ENCODE assay signal across 11 cellular contexts in the genomic region with DNA sequence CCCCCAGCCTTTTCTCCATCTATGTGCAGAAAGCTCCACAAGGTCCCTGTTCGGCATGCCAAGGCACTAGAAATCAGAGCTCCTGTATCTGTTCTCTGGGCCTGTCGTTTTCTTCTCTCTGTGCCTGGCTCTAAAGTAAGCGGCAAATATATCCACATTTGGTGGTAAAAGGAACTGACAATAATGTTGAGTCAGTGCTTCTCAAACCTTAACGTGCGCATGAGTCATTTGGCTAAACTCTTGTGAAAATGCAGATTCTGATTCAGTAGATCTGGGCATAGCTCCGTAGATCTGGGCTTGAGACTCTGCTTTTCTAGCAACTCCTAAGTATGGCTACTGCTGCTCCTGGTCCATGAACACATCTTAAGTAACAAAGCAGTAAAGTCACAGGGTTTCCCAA. TPM values are rescaled to one million over a fixed set of nuclear protein-coding genes. Genes with fewer than 3 reads are reported as not detected.
A peak's percentile ranks its signal among the peaks of the same experiment; 100 is the strongest.
DNase-seq lines count a peak whose midpoint lies in the region; TF ChIP-seq lines count a peak whose summit lies in the region.
"Had no signal": no experiment of that assay in that cellular context is flagged by ENCODE, and none has a peak within 500 bp of the region (broad histone marks: within the 10 kb centered on the region; RNA-seq: fewer than 3 reads in every experiment).

No MANE protein-coding gene starts in this region.

- TF ChIP-seq EP300 in ovary (IDR thresholded peaks at IDR 0.05): no peak

- H2AFZ ChIP-seq in fibroblast of lung (ENCODE audit: low read length): peak overlapping the region; percentile 2

- H3K9me3 ChIP-seq in fibroblast of lung (ENCODE audit: control insufficient read depth, insufficient read depth, low read depth, low read length): no peaks in the 10 kb centered on the region
- H3K9me3 ChIP-seq in ovary: no peaks in the 10 kb centered on the region

- H3K27ac Mint-ChIP-seq in type B pancreatic cell: no peak overlapping the region
- H3K27ac Mint-ChIP-seq: activated B cell treated with CpG ODN at 0.5 μM for 24 hours had no signal

- H3K36me3 ChIP-seq in fibroblast of lung (ENCODE audit: control insufficient read depth, insufficient read depth, low read length): no peaks in the 10 kb centered on the region
- H3K36me3 ChIP-seq in ovary: no peaks in the 10 kb centered on the region

- H3K36me3 Mint-ChIP-seq in type B pancreatic cell: no peaks in the 10 kb centered on the region

- DNase-seq in GM03348 (ENCODE audit: low spot score) (peak; percentile 75), RPMI7951 (ENCODE audit: low read depth) (peak; percentile 89), fibroblast of lung (ENCODE audit: low read depth in 2 of 2) (peak; percentile 92 to 94), retinal pigment epithelial cell (ENCODE audit: low read depth) (peak; percentile 88), occipital lobe (lab: John Stamatoyannopoulos, UW) (no peak), type B pancreatic cell (ENCODE audit: extremely low spot score, unreplicated experiment) (no peak), ovary (no peak), SW480 (ENCODE audit: low spot score) (no peak)
- DNase-seq: activated B cell treated with CpG ODN at 0.5 μM for 24 hours; central memory CD4-positive, alpha-beta T cell; NCI-H1417 had no signal

- H4K20me1 ChIP-seq in fibroblast of lung (ENCODE audit: control insufficient read depth, extremely low read depth, insufficient read depth, low read length): no peaks in the 10 kb centered on the region

- H3K79me2 ChIP-seq in fibroblast of lung (ENCODE audit: control insufficient read depth, insufficient read depth, low read length): no peaks in the 10 kb centered on the region

- TF ChIP-seq CTCF in fibroblast of lung (conservative IDR thresholded peaks at IDR 0.05 in 1 of 2, IDR thresholded peaks at IDR 0.05 in 1 of 2; ENCODE audit: low read depth in 1 of 2, low read length in 2 of 2) (no peak), retinal pigment epithelial cell (conservative IDR thresholded peaks at IDR 0.05; ENCODE audit: low read depth, low read length) (no peak), type B pancreatic cell (conservative IDR thresholded peaks at IDR 0.05) (no peak), ovary (IDR thresholded peaks at IDR 0.05) (no peak)

- H3K27me3 Mint-ChIP-seq in type B pancreatic cell: no peaks in the 10 kb centered on the region

- no peak overlapping the region for H3K27ac ChIP-seq in fibroblast of lung (ENCODE audit: insufficient read depth, low read length)
- H3K27ac ChIP-seq in ovary: no peak overlapping the region

- H3K9ac ChIP-seq in fibroblast of lung (ENCODE audit: insufficient read depth, low read length): no peak overlapping the region

- peaks cover 12% of the 10 kb centered on the region for H3K4me1 Mint-ChIP-seq in type B pancreatic cell (ENCODE audit: unreplicated experiment)
- H3K4me1 Mint-ChIP-seq: activated B cell treated with CpG ODN at 0.5 μM for 24 hours had no signal

- intact Hi-C loops in ovary (cut with DNase I): no loop called here

- no peaks in the 10 kb centered on the region for H3K9me3 Mint-ChIP-seq in type B pancreatic cell
- H3K9me3 Mint-ChIP-seq: activated B cell treated with CpG ODN at 0.5 μM for 24 hours had no signal

- H3K27me3 ChIP-seq in fibroblast of lung (ENCODE audit: control insufficient read depth, insufficient read depth, low read length): no peaks in the 10 kb centered on the region
- H3K27me3 ChIP-seq in ovary: no peaks in the 10 kb centered on the region

- 40 to 62% (median 41%) methylated on average over 6 of the region's 6 CpGs for WGBS in ovary, 3 donors

- no peak for TF ChIP-seq POLR2A in ovary (IDR thresholded peaks at IDR 0.05)

- peak overlapping the region; percentile 5 for H3K4me2 ChIP-seq in fibroblast of lung (ENCODE audit: extremely low read depth, insufficient read depth, low read length)

- H3K4me3 ChIP-seq in fibroblast of lung (replicated peaks in 1 of 4; ENCODE audit: control extremely low read depth in 1 of 4, insufficient read depth in 1 of 4, low read depth in 3 of 4, low read length in 4 of 4): no peak overlapping the region
- no peak overlapping the region for H3K4me3 ChIP-seq in retinal pigment epithelial cell (ENCODE audit: low read length)
- no peak overlapping the region for H3K4me3 ChIP-seq in ovary

- H3K4me1 ChIP-seq in fibroblast of lung (ENCODE audit: control insufficient read depth, extremely low read depth, insufficient read depth, low read length): no peaks in the 10 kb centered on the region
- no peaks in the 10 kb centered on the region for H3K4me1 ChIP-seq in ovary (ENCODE audit: insufficient read depth)

- no peak overlapping the region for H3K4me3 Mint-ChIP-seq in type B pancreatic cell
- H3K4me3 Mint-ChIP-seq: activated B cell treated with CpG ODN at 0.5 μM for 24 hours had no signal

RNA-seq across cellular contexts. Expression of a gene that starts 16.5 kb away (rescaled TPM):
- 168 and 183 TPM in 2 replicates for total RNA-seq in RPMI7951 (2014; rRNA removed; shearing (Covaris generic))
- total RNA-seq in fibroblast of lung: 233 and 377 TPM in 2 replicates
- 119 and 147 TPM in 2 replicates for polyA plus RNA-seq in fibroblast of lung
- polyA plus RNA-seq in fibroblast of lung (2012): 109 and 119 TPM in 2 replicates
- polyA minus RNA-seq in fibroblast of lung (ENCODE audit: low replicate concordance): 104 and 159 TPM in 2 replicates
- total RNA-seq in occipital lobe: 255 TPM
- total RNA-seq in type B pancreatic cell (ENCODE audit: low replicate concordance): 95.8 and 96.5 TPM in 2 replicates
- 10 to 100 TPM; 37.0 to 85.1 (median 50.0) TPM for total RNA-seq in ovary
- 10 to 100 TPM; 14.0 to 30.5 TPM for polyA plus RNA-seq in ovary

Comparison
In these comparisons a context has a peak if more than half of its experiments do, and no peak if none do; other contexts are left out.
1. DNase-seq: peak in GM03348 (single experiment), RPMI7951 (single experiment), fibroblast of lung (2 of 2) and retinal pigment epithelial cell (single experiment); none in occipital lobe (single experiment), type B pancreatic cell (single experiment), ovary (0 of 5) and SW480 (single experiment).